In the genomic region with DNA sequence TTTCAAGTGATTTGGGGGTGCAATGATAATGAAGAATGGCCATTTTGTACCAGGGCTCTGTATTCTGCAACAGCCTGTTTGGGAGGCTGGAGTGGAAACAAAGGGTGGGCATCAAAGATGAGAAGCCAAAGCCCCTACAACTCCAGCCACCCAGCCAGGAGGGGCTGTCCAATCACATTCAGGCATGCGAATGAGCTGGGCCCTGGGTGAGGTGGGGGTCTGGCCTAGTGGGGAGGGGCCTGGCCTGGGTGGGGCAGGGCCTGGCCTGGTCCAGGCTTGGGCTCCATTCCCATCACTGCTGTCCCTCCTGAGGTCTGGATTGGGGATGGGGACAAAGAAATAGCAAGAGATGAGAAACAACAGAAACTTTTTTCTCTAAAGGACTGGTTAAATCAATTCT, we compare ENCODE assay signal across 28 cellular contexts. TPM values are rescaled to one million over a fixed set of nuclear protein-coding genes. Genes with fewer than 3 reads are reported as not detected.
"Had no signal": no experiment of that assay in that cellular context is flagged by ENCODE, and none has a peak within 500 bp of the region (broad histone marks: within the 10 kb centered on the region; RNA-seq: fewer than 3 reads in every experiment).

No MANE protein-coding gene starts in this region.

- H3K4me3 ChIP-seq: esophagus squamous epithelium, gastrocnemius medialis, heart left ventricle, ovary, psoas muscle, right atrium auricular region, suprapubic skin, transverse colon had no signal

- DNase-seq: activated CD4-positive, alpha-beta memory T cell treated with anti-CD3 and anti-CD28 coated beads, Interleukin-2, amount 10 ng/mL, durations not matched to agents 7 days and 5 days; activated CD4-positive, alpha-beta T cell treated with anti-CD3 and anti-CD28 coated beads for 48 hours; activated CD4-positive, CD25-positive, alpha-beta regulatory T cell; activated gamma-delta T cell; activated naive CD4-positive, alpha-beta T cell treated with anti-CD3 and anti-CD28 coated beads, Interleukin-2, amount 50 U/mL, for 16 hours; activated naive CD8-positive, alpha-beta T cell treated with anti-CD3 and anti-CD28 coated beads, Interleukin-2, amount 50 U/mL, for 24 hours; dermis blood vessel endothelial cell; effector CD8-positive, alpha-beta T cell; esophagus squamous epithelium; gastrocnemius medialis; natural killer cell; ovary; psoas muscle; stimulated activated CD4-positive, alpha-beta T cell treated with anti-CD3 and anti-CD28 coated beads, Interleukin-12 subunit alpha, Interleukin-12 subunit beta, amount 100 ng/mL, for 4 hours; stimulated activated naive CD8-positive, alpha-beta T cell treated with anti-CD3 and anti-CD28 coated beads, Interleukin-15, amount 100 ng/mL, for 72 hours; T1000; transverse colon had no signal

- H3K4me1 ChIP-seq: gastrocnemius medialis, psoas muscle, right atrium auricular region, suprapubic skin had no signal

- H3K27me3 ChIP-seq: esophagus squamous epithelium, neutrophil, ovary, right atrium auricular region, suprapubic skin, transverse colon had no signal

- H3K9me3 ChIP-seq: esophagus squamous epithelium, gastrocnemius medialis, heart left ventricle, neutrophil, ovary, psoas muscle, right atrium auricular region, suprapubic skin, transverse colon had no signal

- H3K27ac ChIP-seq: gastrocnemius medialis, neutrophil, ovary, psoas muscle, right atrium auricular region, suprapubic skin had no signal

- H3K36me3 ChIP-seq: esophagus squamous epithelium, gastrocnemius medialis, heart left ventricle, neutrophil, ovary, right atrium auricular region, suprapubic skin, transverse colon had no signal

- FAIRE-seq: endothelial cell of umbilical vein, keratinocyte had no signal

RNA-seq across cellular contexts. Expression of a gene that starts 43.2 kb away (rescaled TPM):
- total RNA-seq: activated CD4-positive, alpha-beta memory T cell treated with anti-CD3 and anti-CD28 coated beads, Interleukin-2, amount 10 ng/mL, durations not matched to agents 7 days and 5 days; aorta; cardiac septum; dermis blood vessel endothelial cell; endothelial cell of umbilical vein; esophagus squamous epithelium; heart left ventricle; lung microvascular endothelial cell; natural killer cell; psoas muscle; right atrium auricular region; SK-MEL-5; suprapubic skin; T-helper 1 cell treated with Interleukin-12 subunit alpha and Interleukin-12 subunit beta and Interleukin-4 antibody, amounts not matched to agents 30 ng/mL and 1 ng/mL, for 36 hours had no signal
- polyA plus RNA-seq: endothelial cell of umbilical vein, heart left ventricle, keratinocyte, ovary had no signal
